ENCODE assay signal across 1 cellular context in the genomic region with DNA sequence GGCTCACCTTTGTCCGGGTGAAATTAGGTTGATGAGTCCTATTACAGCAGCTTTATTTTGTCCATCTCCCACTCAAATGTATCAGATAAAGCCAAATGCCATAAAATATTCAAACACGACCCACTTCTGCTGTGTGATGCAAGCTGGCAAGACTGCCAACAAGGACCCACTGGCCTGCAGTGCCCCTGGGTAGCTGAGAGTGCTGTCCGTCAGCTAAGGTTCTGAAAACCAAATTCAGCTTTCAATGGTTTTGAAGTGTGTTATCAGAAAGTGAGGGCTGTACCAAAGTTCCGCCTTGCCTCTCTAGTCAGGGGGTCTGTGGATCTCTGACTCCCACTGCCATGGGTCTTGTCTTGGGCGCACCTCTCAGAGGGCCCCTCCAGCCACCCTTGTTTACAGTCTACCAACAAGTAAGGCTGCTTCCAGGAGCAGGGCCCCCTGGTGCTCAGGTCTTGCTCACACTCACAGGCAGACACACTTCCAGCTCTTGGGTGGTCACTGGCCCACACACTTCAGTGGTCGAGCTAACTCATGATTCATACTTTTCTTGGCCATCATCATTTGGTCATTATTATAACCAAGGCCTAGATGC.
TF ChIP-seq lines count a peak whose summit lies in the region.

No MANE protein-coding gene starts in this region.

TF ChIP-seq in liver, 16 proteins besides CTCF, POLR2A, EP300 and RAD21 (continued from another document):
- TF ChIP-seq, protein P1, sequence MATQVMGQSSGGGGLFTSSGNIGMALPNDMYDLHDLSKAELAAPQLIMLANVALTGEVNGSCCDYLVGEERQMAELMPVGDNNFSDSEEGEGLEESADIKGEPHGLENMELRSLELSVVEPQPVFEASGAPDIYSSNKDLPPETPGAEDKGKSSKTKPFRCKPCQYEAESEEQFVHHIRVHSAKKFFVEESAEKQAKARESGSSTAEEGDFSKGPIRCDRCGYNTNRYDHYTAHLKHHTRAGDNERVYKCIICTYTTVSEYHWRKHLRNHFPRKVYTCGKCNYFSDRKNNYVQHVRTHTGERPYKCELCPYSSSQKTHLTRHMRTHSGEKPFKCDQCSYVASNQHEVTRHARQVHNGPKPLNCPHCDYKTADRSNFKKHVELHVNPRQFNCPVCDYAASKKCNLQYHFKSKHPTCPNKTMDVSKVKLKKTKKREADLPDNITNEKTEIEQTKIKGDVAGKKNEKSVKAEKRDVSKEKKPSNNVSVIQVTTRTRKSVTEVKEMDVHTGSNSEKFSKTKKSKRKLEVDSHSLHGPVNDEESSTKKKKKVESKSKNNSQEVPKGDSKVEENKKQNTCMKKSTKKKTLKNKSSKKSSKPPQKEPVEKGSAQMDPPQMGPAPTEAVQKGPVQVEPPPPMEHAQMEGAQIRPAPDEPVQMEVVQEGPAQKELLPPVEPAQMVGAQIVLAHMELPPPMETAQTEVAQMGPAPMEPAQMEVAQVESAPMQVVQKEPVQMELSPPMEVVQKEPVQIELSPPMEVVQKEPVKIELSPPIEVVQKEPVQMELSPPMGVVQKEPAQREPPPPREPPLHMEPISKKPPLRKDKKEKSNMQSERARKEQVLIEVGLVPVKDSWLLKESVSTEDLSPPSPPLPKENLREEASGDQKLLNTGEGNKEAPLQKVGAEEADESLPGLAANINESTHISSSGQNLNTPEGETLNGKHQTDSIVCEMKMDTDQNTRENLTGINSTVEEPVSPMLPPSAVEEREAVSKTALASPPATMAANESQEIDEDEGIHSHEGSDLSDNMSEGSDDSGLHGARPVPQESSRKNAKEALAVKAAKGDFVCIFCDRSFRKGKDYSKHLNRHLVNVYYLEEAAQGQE (IDR thresholded peaks at IDR 0.05): peak; percentile 92
- TF ChIP-seq NR2F2 (IDR thresholded peaks at IDR 0.05): no peak
